In the genomic region with DNA sequence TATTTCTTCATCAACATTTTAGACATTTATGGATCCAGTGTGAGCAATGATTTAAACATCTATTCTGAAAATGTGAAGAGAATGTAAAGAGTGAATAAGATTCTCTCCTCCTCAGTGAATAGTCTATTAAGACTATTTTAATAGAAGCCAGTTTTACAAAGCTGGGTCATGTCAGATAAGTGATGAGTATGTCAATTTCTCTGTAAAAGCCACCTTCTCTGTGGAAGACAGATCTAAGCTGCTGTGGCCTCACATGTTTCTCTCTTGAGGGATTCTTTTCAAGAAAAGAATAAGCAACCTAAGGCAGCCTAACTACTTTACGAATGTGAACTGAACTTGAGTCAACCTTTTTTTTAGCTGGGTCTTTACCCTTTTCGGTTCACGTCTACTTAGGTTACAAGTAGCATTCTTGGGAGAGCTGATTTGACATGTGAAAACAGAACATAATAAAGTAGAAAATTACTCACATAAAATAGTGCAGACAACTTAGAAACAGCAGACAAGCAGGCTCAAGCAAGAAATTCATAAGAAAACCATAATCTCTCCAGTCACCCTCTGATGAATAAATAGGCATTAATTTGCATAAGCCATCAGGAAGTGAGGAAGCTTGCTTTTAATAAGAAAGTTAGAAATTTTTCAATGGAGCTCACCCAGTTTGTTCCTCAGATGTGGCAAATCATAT, we compare ENCODE assay signal across 16 cellular contexts. TPM values are rescaled to one million over a fixed set of nuclear protein-coding genes. Genes with fewer than 3 reads are reported as not detected.
DNase-seq lines count a peak whose midpoint lies in the region; ATAC-seq, FAIRE-seq and TF ChIP-seq lines count a peak whose summit lies in the region.
"Had no signal": no experiment of that assay in that cellular context is flagged by ENCODE, and none has a peak within 500 bp of the region (broad histone marks: within the 10 kb centered on the region; RNA-seq: fewer than 3 reads in every experiment).

No MANE protein-coding gene starts in this region.

- FAIRE-seq in GM12878 (lab: Jason Lieb, UNC): no peak
- FAIRE-seq: H1 had no signal

- H2AFZ ChIP-seq in GM12878 (ENCODE audit: control insufficient read depth, low read depth, low read length): no peak overlapping the region

- no TSS peak for BruUV-seq in GM12878 (replicated peaks; lab: Mats Ljungman, UMichigan)

- peak overlapping the region; percentile 21; the same call in 1 of the 2 replicates for H3K4me2 ChIP-seq in GM12878 (ENCODE audit: control insufficient read depth, insufficient read depth)
- H3K4me2 ChIP-seq: BLaER1 had no signal

- DNase-seq in GM06990 (ENCODE audit: extremely low read depth, insufficient read length) (peak; percentile 34), GM12878 (ENCODE audit: low read depth, low spot score) (no peak), KBM-7 (no peak), MV-4-11 (lab: John Stamatoyannopoulos, UW) (no peak), esophagus squamous epithelium (lab: John Stamatoyannopoulos, UW) (no peak)
- DNase-seq in activated T-helper 2 cell treated with anti-CD3 and anti-CD28 coated beads, Interferon-gamma antibody, Interleukin-2, Interleukin-4, amounts not matched to agents 10 μg/mL and 5 μg/mL and 100 μg/mL, durations not matched to agents 14 hours and 24 hours and 36 hours (ENCODE audit: low spot score): no peak
- DNase-seq: effector CD4-positive, alpha-beta T cell; heart right ventricle; NCI-H1436 treated with DMSO at 0.1 percent for 48 hours; NCI-H748 treated with DMSO at 0.1 percent for 48 hours; posterior cingulate gyrus; stimulated activated CD4-positive, alpha-beta T cell treated with anti-CD3 and anti-CD28 coated beads, Interleukin-4, amount 100 ng/mL, for 24 hours had no signal

- no peaks in the 10 kb centered on the region for H4K20me1 ChIP-seq in GM12878 (ENCODE audit: control insufficient read depth, insufficient read depth)

- no peaks in the 10 kb centered on the region for H3K27me3 Mint-ChIP-seq in activated T-helper 2 cell treated with anti-CD3 and anti-CD28 coated beads, Interferon-gamma antibody, Interleukin-2, Interleukin-4, amounts not matched to agents 10 μg/mL and 5 μg/mL and 100 μg/mL, durations not matched to agents 14 hours and 24 hours and 36 hours (ENCODE audit: low read depth)

- H3K27ac ChIP-seq in GM12878 (ENCODE audit: control insufficient read depth, insufficient read depth) (peak overlapping the region; percentile 67), esophagus squamous epithelium (no peak overlapping the region)
- H3K27ac ChIP-seq: BLaER1 had no signal

- no peak overlapping the region for H3K4me3 Mint-ChIP-seq in activated T-helper 2 cell treated with anti-CD3 and anti-CD28 coated beads, Interferon-gamma antibody, Interleukin-2, Interleukin-4, amounts not matched to agents 10 μg/mL and 5 μg/mL and 100 μg/mL, durations not matched to agents 14 hours and 24 hours and 36 hours (ENCODE audit: low read depth)

- RAD21 ChIA-PET in GM12878 (lab: Charles Lee; ENCODE audit: unreplicated experiment): interaction anchor here (0.7 to 16.2 kb wide), 14 partner anchors 10 to 223 kb away, joined by 3 to 299 read pairs (median 4); a partner anchor contains a TSS

- no peak for TF ChIP-seq EP300 in GM12878 (IDR thresholded peaks at IDR 0.05; ENCODE audit: borderline replicate concordance in 1 of 2, control insufficient read depth in 1 of 2, low read depth in 2 of 2, low read length in 2 of 2)

- no peaks in the 10 kb centered on the region for H3K27me3 ChIP-seq in GM06990 (replicated peaks; ENCODE audit: control insufficient read depth, insufficient read depth, low read length)
- H3K27me3 ChIP-seq in GM12878 (replicated peaks in 1 of 2; ENCODE audit: control insufficient read depth in 2 of 2, insufficient read depth in 2 of 2, low read length in 1 of 2): no peaks in the 10 kb centered on the region
- no peaks in the 10 kb centered on the region for H3K27me3 ChIP-seq in esophagus squamous epithelium
- H3K27me3 ChIP-seq: BLaER1, heart right ventricle had no signal

- H3K36me3 Mint-ChIP-seq in activated T-helper 2 cell treated with anti-CD3 and anti-CD28 coated beads, Interferon-gamma antibody, Interleukin-2, Interleukin-4, amounts not matched to agents 10 μg/mL and 5 μg/mL and 100 μg/mL, durations not matched to agents 14 hours and 24 hours and 36 hours (ENCODE audit: low read depth): peaks cover 94% of the 10 kb centered on the region

- TF ChIP-seq CTCF in GM06990 (IDR thresholded peaks at IDR 0.05; ENCODE audit: insufficient read depth, low read length, poor library complexity, severe bottlenecking): no peak
- no peak for TF ChIP-seq CTCF in GM12878 (IDR thresholded peaks at IDR 0.05 in 2 of 3, conservative IDR thresholded peaks at IDR 0.05 in 1 of 3; ENCODE audit: control insufficient read depth in 2 of 3, extremely low read depth in 1 of 3, insufficient read depth in 1 of 3, low read depth in 3 of 3, low read length in 3 of 3)
- TF ChIP-seq CTCF in esophagus squamous epithelium (IDR thresholded peaks at IDR 0.05): no peak

- POLR2A ChIA-PET in GM12878 (lab: Charles Lee): interaction anchor here (0.8 to 8.7 kb wide), 9 partner anchors 8 to 32 kb away, joined by 3 to 68 read pairs (median 9); a partner anchor contains a TSS

- 24% methylated on average over 3 of the region's 3 CpGs for WGBS in GM12878 (ENCODE audit: insufficient coverage, insufficient replicate concordance, low lambda C conversion rate, missing lambda C conversion rate)
- 36 to 43% methylated on average over 3 of the region's 3 CpGs for whole genome bisulfite sequencing in esophagus squamous epithelium, 2 donors

- peaks cover 42% of the 10 kb centered on the region for H3K4me1 ChIP-seq in GM12878 (ENCODE audit: control insufficient read depth, insufficient read depth, low read length)
- H3K4me1 ChIP-seq in esophagus squamous epithelium: peaks cover 0 to 65% (median 9%) of the 10 kb centered on the region in 3 donors

- TF ChIP-seq RAD21 in GM12878 (IDR thresholded peaks at IDR 0.05; ENCODE audit: insufficient read depth, low read depth, low read length): no peak

- H3K36me3 ChIP-seq in GM06990 (ENCODE audit: control insufficient read depth, insufficient read depth, low read length) (peaks cover 10% of the 10 kb centered on the region), GM12878 (ENCODE audit: control insufficient read depth in 2 of 2, insufficient read depth in 2 of 2, low read length in 1 of 2) (peaks cover 2 to 23% of the 10 kb centered on the region in 2 experiments), esophagus squamous epithelium (peaks cover 0 to 60% (median 0%) of the 10 kb centered on the region in 3 donors)

- H3K4me1 Mint-ChIP-seq in activated T-helper 2 cell treated with anti-CD3 and anti-CD28 coated beads, Interferon-gamma antibody, Interleukin-2, Interleukin-4, amounts not matched to agents 10 μg/mL and 5 μg/mL and 100 μg/mL, durations not matched to agents 14 hours and 24 hours and 36 hours (ENCODE audit: low read depth): peaks cover 77% of the 10 kb centered on the region

- intact Hi-C loops in GM12878 (cut with micrococcal nuclease; ENCODE audit: unreplicated experiment) (loop anchor here (2.0 to 5.0 kb wide), 2 partner anchors 17 to 95 kb away; no protein-coding TSS in a partner anchor), esophagus squamous epithelium (cut with DNase I) (no loop called here)
- intact Hi-C loops in activated T-helper 2 cell treated with anti-CD3 and anti-CD28 coated beads, Interferon-gamma antibody, Interleukin-2, Interleukin-4, amounts not matched to agents 10 μg/mL and 5 μg/mL and 100 μg/mL, durations not matched to agents 14 hours and 24 hours and 36 hours (cut with micrococcal nuclease): no loop called here

- CTCF ChIA-PET in GM12878 (lab: Yijun Ruan, JAX): interaction anchor here (0.6 to 4.0 kb wide), 11 partner anchors 10 to 224 kb away, joined by 3 to 42 read pairs (median 4); a partner anchor contains a TSS

- SMC1A ChIA-PET in GM12878 (lab: Charles Lee; ENCODE audit: uncharacterized antibody, unreplicated experiment): interaction anchor here (0.8 to 12.3 kb wide), 22 partner anchors 7 to 382 kb away, joined by 3 to 288 read pairs (median 4); a partner anchor contains a TSS

- TF ChIP-seq POLR2A in GM12878 (IDR thresholded peaks at IDR 0.05; ENCODE audit: low read depth, low read length) (no peak; the same call in 1 of the 2 replicates), esophagus squamous epithelium (IDR thresholded peaks at IDR 0.05) (no peak)

- H3K9me3 ChIP-seq in GM12878 (replicated peaks; ENCODE audit: control insufficient read depth, insufficient read depth, low read length): peaks cover 1% of the 10 kb centered on the region; the same call in 2 of the 3 replicates
- H3K9me3 ChIP-seq in esophagus squamous epithelium: no peaks in the 10 kb centered on the region
- H3K9me3 ChIP-seq: BLaER1, heart right ventricle had no signal

- H3K9ac ChIP-seq in GM12878 (ENCODE audit: control insufficient read depth, insufficient read depth, low read length): no peak overlapping the region; the same call in 1 of the 2 replicates
- H3K9ac ChIP-seq: BLaER1 had no signal

- in situ Hi-C loops in GM12878 (cut with MboI) (no loop called here), KBM-7 (cut with MboI; ENCODE audit: low pct_unique_long_range_greater_than_20kb, low sequenced_read_pairs) (no loop called here)

- H3K27ac Mint-ChIP-seq in activated T-helper 2 cell treated with anti-CD3 and anti-CD28 coated beads, Interferon-gamma antibody, Interleukin-2, Interleukin-4, amounts not matched to agents 10 μg/mL and 5 μg/mL and 100 μg/mL, durations not matched to agents 14 hours and 24 hours and 36 hours: no peak overlapping the region

- H3K9me3 Mint-ChIP-seq in activated T-helper 2 cell treated with anti-CD3 and anti-CD28 coated beads, Interferon-gamma antibody, Interleukin-2, Interleukin-4, amounts not matched to agents 10 μg/mL and 5 μg/mL and 100 μg/mL, durations not matched to agents 14 hours and 24 hours and 36 hours: no peaks in the 10 kb centered on the region

- ATAC-seq in GM21367 (IDR thresholded peaks at IDR 0.05; ENCODE audit: unreplicated experiment) (peak; percentile 22), HG03045 (IDR thresholded peaks at IDR 0.05; ENCODE audit: unreplicated experiment) (peak; percentile 33), GM12878 (peak; percentile 11)
- ATAC-seq: heart right ventricle had no signal

- H3K4me3 ChIP-seq in GM06990 (replicated peaks; ENCODE audit: low read depth, low read length): no peak overlapping the region
- H3K4me3 ChIP-seq in GM12878: peak overlapping the region; percentile 23
- H3K4me3 ChIP-seq in esophagus squamous epithelium: no peak overlapping the region
- H3K4me3 ChIP-seq: BLaER1, heart right ventricle had no signal

- peaks cover 74% of the 10 kb centered on the region for H3K79me2 ChIP-seq in GM12878 (ENCODE audit: control insufficient read depth, insufficient read depth, low read length)

RNA-seq across cellular contexts. Expression of a gene that starts 9.9 kb away (rescaled TPM):
- total RNA-seq in GM12878 (2013; cell fraction: nucleolus; rRNA removed): 650 and 670 TPM in 2 replicates
- total RNA-seq in GM12878 (2014; rRNA removed): 333 and 334 TPM in 2 replicates
- total RNA-seq in GM12878 (2014; rRNA removed; fragmentation: Illumina TruSeq; extraction: Trizol): 342 and 372 TPM in 2 replicates
- total RNA-seq in GM12878 (2021): 359 and 381 TPM in 2 replicates
- polyA plus RNA-seq in GM12878 (2011; ENCODE audit: low read depth): 352 TPM
- polyA plus RNA-seq in GM12878 (2011; rRNA removed): 478 and 566 TPM in 2 replicates
- 325 and 335 TPM in 2 replicates for polyA plus RNA-seq in GM12878 (2011; cell fraction: cytosol; rRNA removed)
- 201 and 223 TPM in 2 replicates for polyA plus RNA-seq in GM12878 (2011; cell fraction: nucleus; rRNA removed)
- 359 and 451 TPM in 2 replicates for polyA plus RNA-seq in GM12878 (2012)
- polyA plus RNA-seq in GM12878 (2014; fragmentation: Illumina TruSeq; extraction: Trizol): 327 and 404 TPM in 2 replicates
- polyA plus RNA-seq in GM12878 (2014; fragmentation: Nextera tagmentation; extraction: Ambion mirVana): 1,000 to 10,000 TPM in 1 of 2 experiments, 100 to 1,000 TPM in 1; 709 to 1,123 TPM
- polyA plus RNA-seq in GM12878 (2014; rRNA removed): 277 and 289 TPM in 2 replicates
- 100 to 1,000 TPM; 814 to 865 TPM for polyA plus RNA-seq in GM12878 (2016; fragmentation: Nextera tagmentation; extraction: Ambion mirVana)
- polyA minus RNA-seq in GM12878 (2011; rRNA and poly(A)+ RNA removed): 215 and 312 TPM in 2 replicates
- polyA minus RNA-seq in GM12878 (2011; cell fraction: cytosol; rRNA and poly(A)+ RNA removed): 262 and 269 TPM in 2 replicates
- polyA minus RNA-seq in GM12878 (2011; cell fraction: nucleus; rRNA and poly(A)+ RNA removed): 301 and 500 TPM in 2 replicates
- total RNA-seq in activated T-helper 2 cell treated with anti-CD3 and anti-CD28 coated beads, Interferon-gamma antibody, Interleukin-2, Interleukin-4, amounts not matched to agents 10 μg/mL and 5 μg/mL and 100 μg/mL, durations not matched to agents 14 hours and 24 hours and 36 hours: 82.4 and 82.6 TPM in 2 replicates
- 100 to 1,000 TPM in 2 of 4 donors, 10 to 100 TPM in 2; 38.5 to 167 (median 109) TPM for total RNA-seq in esophagus squamous epithelium
